23 cellular contexts compared by ENCODE assay signal in genomic region chr3:124295358-124295757, GRCh38.
DNase-seq lines count a peak whose midpoint lies in the region; ATAC-seq, FAIRE-seq and TF ChIP-seq lines count a peak whose summit lies in the region.
"Had no signal": no experiment of that assay in that cellular context is flagged by ENCODE, and none has a peak within 500 bp of the region (broad histone marks: within the 10 kb centered on the region; RNA-seq: fewer than 3 reads in every experiment).

No MANE protein-coding gene starts in this region.

- H3K4me3 ChIP-seq in astrocyte (ENCODE audit: insufficient read depth, low read depth, low read length) (no peak overlapping the region), gastrocnemius medialis (no peak overlapping the region)
- H3K4me3 ChIP-seq: GM23338, Peyer's patch, SK-N-MC had no signal

- H3K27ac Mint-ChIP-seq in astrocyte (ENCODE audit: unreplicated experiment) = no peak overlapping the region
- no peak overlapping the region for H3K27ac Mint-ChIP-seq in T-helper 2 cell treated with Interferon-gamma antibody and Interleukin-4, amounts not matched to agents 5 μg/mL and 100 μg/mL, for 36 hours
- H3K27ac Mint-ChIP-seq: CD4-positive, alpha-beta T cell; GM23338; H9 had no signal

- H3K9ac ChIP-seq in astrocyte (ENCODE audit: low read length) = no peak overlapping the region

- peaks cover 14% of the 10 kb centered on the region for H3K36me3 Mint-ChIP-seq in astrocyte (ENCODE audit: low read depth, unreplicated experiment)
- no peaks in the 10 kb centered on the region for H3K36me3 Mint-ChIP-seq in T-helper 2 cell treated with Interferon-gamma antibody and Interleukin-4, amounts not matched to agents 5 μg/mL and 100 μg/mL, for 36 hours (ENCODE audit: low read depth)

- peaks cover 2% of the 10 kb centered on the region for H3K9me3 Mint-ChIP-seq in astrocyte (ENCODE audit: unreplicated experiment)
- no peaks in the 10 kb centered on the region for H3K9me3 Mint-ChIP-seq in T-helper 2 cell treated with Interferon-gamma antibody and Interleukin-4, amounts not matched to agents 5 μg/mL and 100 μg/mL, for 36 hours
- H3K9me3 Mint-ChIP-seq: CD4-positive, alpha-beta T cell; GM23338; H9 had no signal

- peaks cover 21% of the 10 kb centered on the region for H3K4me1 Mint-ChIP-seq in astrocyte (ENCODE audit: low read depth, unreplicated experiment)
- no peaks in the 10 kb centered on the region for H3K4me1 Mint-ChIP-seq in T-helper 2 cell treated with Interferon-gamma antibody and Interleukin-4, amounts not matched to agents 5 μg/mL and 100 μg/mL, for 36 hours (ENCODE audit: low read depth)

- peaks cover 4% of the 10 kb centered on the region for H4K20me1 ChIP-seq in astrocyte (ENCODE audit: insufficient read depth, low read length)

- in situ Hi-C loops in gastrocnemius medialis (cut with MboI; ENCODE audit: low sequenced_read_pairs in 4 of 4) = no loop called here

- no peak for FAIRE-seq in astrocyte (lab: Jason Lieb, UNC)
- FAIRE-seq: D721Med, GM12891 had no signal

- intact Hi-C loops in gastrocnemius medialis (cut with DNase I; ENCODE audit: low total_unique reads) = no loop called here

- H3K4me1 ChIP-seq in astrocyte (ENCODE audit: insufficient read depth, low read length) = peaks cover 15% of the 10 kb centered on the region
- H3K4me1 ChIP-seq in gastrocnemius medialis = no peaks in the 10 kb centered on the region

- H3K36me3 ChIP-seq in astrocyte (ENCODE audit: insufficient read depth, low read length) (no peaks in the 10 kb centered on the region), gastrocnemius medialis (no peaks in the 10 kb centered on the region)
- H3K36me3 ChIP-seq: Peyer's patch had no signal

- H3K27ac ChIP-seq in astrocyte (ENCODE audit: low read depth, low read length) = no peak overlapping the region
- no peak overlapping the region for H3K27ac ChIP-seq in gastrocnemius medialis
- H3K27ac ChIP-seq: Peyer's patch, SK-N-MC had no signal

- TF ChIP-seq CTCF in astrocyte (IDR thresholded peaks at IDR 0.05; ENCODE audit: insufficient read depth, low read depth, low read length) (no peak), gastrocnemius medialis (IDR thresholded peaks at IDR 0.05 in 4 of 5, conservative IDR thresholded peaks at IDR 0.05 in 1 of 5) (no peak)

- peaks cover 6% of the 10 kb centered on the region for H3K27me3 Mint-ChIP-seq in astrocyte (ENCODE audit: low read depth, unreplicated experiment)
- peaks cover 3% of the 10 kb centered on the region for H3K27me3 Mint-ChIP-seq in T-helper 2 cell treated with Interferon-gamma antibody and Interleukin-4, amounts not matched to agents 5 μg/mL and 100 μg/mL, for 36 hours (ENCODE audit: low read depth)

- no peak for TF ChIP-seq POLR2A in gastrocnemius medialis (IDR thresholded peaks at IDR 0.05)

- peak; percentile 25 for DNase-seq in NCI-H2107 treated with DMSO at 0.1 percent for 48 hours (lab: John Stamatoyannopoulos, UW; ENCODE audit: unreplicated experiment)
- no peak for DNase-seq in NCI-H2107 (lab: John Stamatoyannopoulos, UW)
- peak; percentile 69 for DNase-seq in Daoy (ENCODE audit: low read depth)
- peak; percentile 69 for DNase-seq in astrocyte (ENCODE audit: low read depth)
- peak; percentile 26 for DNase-seq in kidney tubule cell (ENCODE audit: low spot score)
- no peak for DNase-seq in T-helper 2 cell treated with Interferon-gamma antibody and Interleukin-4, amounts not matched to agents 5 μg/mL and 100 μg/mL, for 36 hours (ENCODE audit: low spot score)
- DNase-seq in gastrocnemius medialis = no peak
- DNase-seq: CD4-positive, alpha-beta T cell; GF-D8; H9; IMR-90; KG1; MM.1S; NCI-H1694 treated with DMSO at 0.1 percent for 48 hours; NCI-H2081 treated with DMSO at 0.1 percent for 48 hours; NCI-H446 treated with DMSO at 0.1 percent for 48 hours; OCI-M1; Peyer's patch; SIG-M5 had no signal

- no peak overlapping the region for H3K4me3 Mint-ChIP-seq in astrocyte (ENCODE audit: unreplicated experiment)
- H3K4me3 Mint-ChIP-seq in T-helper 2 cell treated with Interferon-gamma antibody and Interleukin-4, amounts not matched to agents 5 μg/mL and 100 μg/mL, for 36 hours = no peak overlapping the region
- H3K4me3 Mint-ChIP-seq: CD4-positive, alpha-beta T cell; GM23338; H9 had no signal

- H3K9me3 ChIP-seq in astrocyte (ENCODE audit: insufficient read depth, low read depth, low read length) = no peaks in the 10 kb centered on the region
- no peaks in the 10 kb centered on the region for H3K9me3 ChIP-seq in gastrocnemius medialis
- H3K9me3 ChIP-seq: Peyer's patch had no signal

- H3K27me3 ChIP-seq in astrocyte (ENCODE audit: insufficient read depth, low read length) (no peaks in the 10 kb centered on the region), gastrocnemius medialis (no peaks in the 10 kb centered on the region)
- H3K27me3 ChIP-seq: Peyer's patch had no signal

- ATAC-seq in gastrocnemius medialis = no peak
- ATAC-seq: GM23338 had no signal

- no peaks in the 10 kb centered on the region for H3K79me2 ChIP-seq in astrocyte (ENCODE audit: insufficient read depth, low read length)

- no peak overlapping the region for H2AFZ ChIP-seq in astrocyte (ENCODE audit: low read depth, low read length)
- H2AFZ ChIP-seq: GM23338 had no signal

- no peak overlapping the region for H3K4me2 ChIP-seq in astrocyte (ENCODE audit: low read length)
- H3K4me2 ChIP-seq: GM23338 had no signal

Comparison
In these comparisons a context has a peak if more than half of its experiments do, and no peak if none do; other contexts are left out.
1. DNase-seq: peak in NCI-H2107 treated with DMSO at 0.1 percent for 48 hours (single experiment), Daoy (single experiment), astrocyte (single experiment) and kidney tubule cell (single experiment); none in NCI-H2107 (single experiment), T-helper 2 cell treated with Interferon-gamma antibody and Interleukin-4, amounts not matched to agents 5 μg/mL and 100 μg/mL, for 36 hours (single experiment) and gastrocnemius medialis (0 of 2).